ENCODE assay signal across 15 cellular contexts in the genomic region with DNA sequence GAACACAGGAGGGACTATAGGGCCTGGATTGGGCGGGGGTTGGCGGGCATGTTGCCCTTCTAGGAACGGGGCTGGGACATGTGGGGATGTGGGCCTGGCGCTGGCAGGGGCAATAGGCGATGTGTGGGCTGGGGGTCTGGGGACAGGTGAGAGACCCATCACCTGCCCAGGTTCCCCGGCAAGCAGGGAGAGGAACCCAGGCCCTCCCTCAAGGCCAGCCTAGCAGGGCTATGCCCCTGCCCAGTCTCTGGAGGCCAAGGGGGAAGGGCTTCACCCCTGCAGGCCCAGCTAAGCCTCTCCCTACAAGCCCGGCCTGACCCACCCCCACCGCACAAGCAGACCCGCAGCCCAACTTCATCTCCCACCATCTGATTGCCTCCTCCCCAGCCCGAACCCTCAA. TPM values are rescaled to one million over a fixed set of nuclear protein-coding genes. Genes with fewer than 3 reads are reported as not detected.
A peak's percentile ranks its signal among the peaks of the same experiment; 100 is the strongest.
DNase-seq lines count a peak whose midpoint lies in the region; ATAC-seq and TF ChIP-seq lines count a peak whose summit lies in the region.
"Had no signal": no experiment of that assay in that cellular context is flagged by ENCODE, and none has a peak within 500 bp of the region (broad histone marks: within the 10 kb centered on the region; RNA-seq: fewer than 3 reads in every experiment).

No MANE protein-coding gene starts in this region.

- H3K4me3 Mint-ChIP-seq in neural progenitor cell: no peak overlapping the region
- H3K4me3 Mint-ChIP-seq: CD4-positive, CD25-positive, alpha-beta regulatory T cell had no signal

- TF ChIP-seq CTCF in WERI-Rb-1 (IDR thresholded peaks at IDR 0.05; ENCODE audit: low read depth, low read length) (no peak), neural progenitor cell (IDR thresholded peaks at IDR 0.05) (no peak), heart left ventricle (IDR thresholded peaks at IDR 0.05) (no peak)

- no peak overlapping the region for H3K9ac ChIP-seq in neural progenitor cell
- H3K9ac ChIP-seq: GM23248 had no signal

- peaks cover 6% of the 10 kb centered on the region for H3K4me1 ChIP-seq in neural progenitor cell
- peaks cover 0 to 33% (median 15%) of the 10 kb centered on the region in 12 donors for H3K4me1 ChIP-seq in heart left ventricle

- H3K9me3 Mint-ChIP-seq in neural progenitor cell: no peaks in the 10 kb centered on the region
- H3K9me3 Mint-ChIP-seq: CD4-positive, CD25-positive, alpha-beta regulatory T cell had no signal

- no peaks in the 10 kb centered on the region for H3K9me3 ChIP-seq in WERI-Rb-1 (ENCODE audit: severe bottlenecking)
- no peaks in the 10 kb centered on the region for H3K9me3 ChIP-seq in neural progenitor cell (ENCODE audit: low read depth)
- H3K9me3 ChIP-seq in heart left ventricle: no peaks in the 10 kb centered on the region

- peak overlapping the region; percentile 50 for H3K27ac Mint-ChIP-seq in neural progenitor cell

- H3K27ac ChIP-seq in WERI-Rb-1 (peak overlapping the region; percentile 52), neural progenitor cell (no peak overlapping the region), heart left ventricle (no peak overlapping the region)
- H3K27ac ChIP-seq: 22Rv1, GM23248 had no signal

- H2AFZ ChIP-seq in neural progenitor cell (replicated peaks): no peak overlapping the region
- H2AFZ ChIP-seq: GM23248 had no signal

- no peaks in the 10 kb centered on the region for H3K79me2 ChIP-seq in neural progenitor cell (ENCODE audit: low read depth)

- no peaks in the 10 kb centered on the region for H3K27me3 ChIP-seq in WERI-Rb-1 (ENCODE audit: insufficient read depth, low read depth, severe bottlenecking)
- H3K27me3 ChIP-seq in neural progenitor cell: peaks cover 12% of the 10 kb centered on the region
- H3K27me3 ChIP-seq in heart left ventricle: peaks cover 0 to 10% (median 0%) of the 10 kb centered on the region in 9 donors

- DNase-seq in NCI-H510A treated with DMSO at 0.1 percent for 48 hours (lab: John Stamatoyannopoulos, UW): peak; percentile 21
- DNase-seq in NCI-H510A (lab: John Stamatoyannopoulos, UW): no peak
- DNase-seq in WERI-Rb-1: peak; percentile 58
- no peak for DNase-seq in neural progenitor cell (ENCODE audit: low spot score)
- no peak for DNase-seq in heart left ventricle
- no peak for DNase-seq in posterior cingulate gyrus
- DNase-seq in effector CD4-positive, alpha-beta T cell: no peak
- no peak for DNase-seq in head of caudate nucleus
- DNase-seq: Calu3; CD4-positive, CD25-positive, alpha-beta regulatory T cell; DMS 273 treated with DMSO at 0.1 percent for 48 hours; GM23248; H7 had no signal

- H3K36me3 ChIP-seq in WERI-Rb-1 (peaks cover 29% of the 10 kb centered on the region), neural progenitor cell (no peaks in the 10 kb centered on the region), heart left ventricle (no peaks in the 10 kb centered on the region)

- H4K20me1 ChIP-seq in neural progenitor cell (ENCODE audit: low read depth): peaks cover 9% of the 10 kb centered on the region

- no peak for ATAC-seq in heart left ventricle

- no peaks in the 10 kb centered on the region for H3K4me1 Mint-ChIP-seq in neural progenitor cell

- no peak overlapping the region for H3K4me2 ChIP-seq in neural progenitor cell

- H3K4me3 ChIP-seq in WERI-Rb-1 (ENCODE audit: low read depth, low read length) (no peak overlapping the region), neural progenitor cell (no peak overlapping the region), heart left ventricle (no peak overlapping the region)
- H3K4me3 ChIP-seq: GM12878, GM23248 had no signal

- WGBS in heart left ventricle, 4 donors: 85 to 90% (median 88%) methylated on average over 10 of the region's 10 CpGs

- TF ChIP-seq POLR2A in heart left ventricle (IDR thresholded peaks at IDR 0.05): no peak

- H3F3A ChIP-seq in neural progenitor cell (ENCODE audit: low read depth): peaks cover 6% of the 10 kb centered on the region

- intact Hi-C loops in heart left ventricle (cut with DNase I) (loop anchor here in 3 of 10 donors (5.0 to 10.0 kb wide), 2 partner anchors 67 to 70 kb away; no protein-coding TSS in a partner anchor), posterior cingulate gyrus (cut with DNase I) (no loop called here), head of caudate nucleus (cut with DNase I) (no loop called here)

- peaks cover 4% of the 10 kb centered on the region for H3K27me3 Mint-ChIP-seq in neural progenitor cell (ENCODE audit: insufficient read depth, low read depth)
- H3K27me3 Mint-ChIP-seq: CD4-positive, CD25-positive, alpha-beta regulatory T cell had no signal

- H3K36me3 Mint-ChIP-seq in neural progenitor cell: no peaks in the 10 kb centered on the region
- H3K36me3 Mint-ChIP-seq: CD4-positive, CD25-positive, alpha-beta regulatory T cell had no signal

RNA-seq across cellular contexts. Expression of gene JAG2, which starts 6.6 kb away (rescaled TPM):
- total RNA-seq in neural progenitor cell (ENCODE audit: low replicate concordance): 2.1 and 4.3 TPM in 2 replicates
- total RNA-seq in heart left ventricle: 10 to 100 TPM; 20.4 to 62.4 (median 28.6) TPM
- polyA plus RNA-seq in heart left ventricle: 10 to 100 TPM; 19.1 to 25.2 TPM
- polyA plus RNA-seq: GM23248 had no signal

RNA-seq across cellular contexts. Expression of gene NUDT14, which starts 19.1 kb away (rescaled TPM):
- total RNA-seq in neural progenitor cell (ENCODE audit: low replicate concordance): 5.5 and 27.0 TPM in 2 replicates
- 10 to 100 TPM; 16.7 to 48.9 (median 23.8) TPM for total RNA-seq in heart left ventricle
- 10 to 100 TPM; 14.3 to 29.6 TPM for polyA plus RNA-seq in heart left ventricle

Comparison
In these comparisons a context has a peak if more than half of its experiments do, and no peak if none do; other contexts are left out.
1. DNase-seq: peak in NCI-H510A treated with DMSO at 0.1 percent for 48 hours (single experiment) and WERI-Rb-1 (single experiment); none in NCI-H510A (single experiment), neural progenitor cell (single experiment), heart left ventricle (0 of 5), posterior cingulate gyrus (0 of 10), effector CD4-positive, alpha-beta T cell (single experiment) and head of caudate nucleus (0 of 42).